In the genomic region with DNA sequence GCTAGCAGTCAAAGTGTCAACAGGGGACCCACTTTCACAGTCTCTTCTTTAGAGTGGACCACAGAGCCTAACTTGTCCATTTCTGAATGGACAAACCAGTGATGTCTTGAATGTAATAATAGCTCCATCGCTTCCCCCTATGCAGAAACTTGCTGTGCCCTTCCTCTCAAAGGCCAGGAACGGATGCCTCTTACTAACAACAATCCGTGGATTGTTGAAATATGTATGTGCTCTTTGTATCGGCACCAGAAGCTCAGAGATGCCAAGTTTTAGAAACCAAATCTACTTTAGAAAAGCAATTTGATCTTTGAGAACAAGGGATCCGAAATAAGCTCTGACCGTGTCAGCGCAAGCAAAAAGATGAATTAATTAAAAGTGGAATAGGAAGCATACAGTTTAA, we compare ENCODE assay signal across 15 cellular contexts.
DNase-seq lines count a peak whose midpoint lies in the region; TF ChIP-seq lines count a peak whose summit lies in the region.
"Had no signal": no experiment of that assay in that cellular context is flagged by ENCODE, and none has a peak within 500 bp of the region (broad histone marks: within the 10 kb centered on the region; RNA-seq: fewer than 3 reads in every experiment).

No MANE protein-coding gene starts in this region.

- DNase-seq in COLO829 (ENCODE audit: low spot score), result peak; percentile 56
- peak; percentile 12 for DNase-seq in medulla oblongata (ENCODE audit: extremely low spot score)
- DNase-seq in pons (ENCODE audit: low spot score), result peak; percentile 37
- no peak for DNase-seq in occipital lobe (lab: John Stamatoyannopoulos, UW)
- DNase-seq in DMS79 treated with DMSO at 0.1 percent for 48 hours (lab: John Stamatoyannopoulos, UW), result no peak
- no peak for DNase-seq in NCI-H1105 treated with DMSO at 0.1 percent for 48 hours (lab: John Stamatoyannopoulos, UW)
- DNase-seq: CD4-positive, CD25-positive, alpha-beta regulatory T cell; CD8-positive, alpha-beta T cell; DMS 273 treated with DMSO at 0.1 percent for 48 hours; DMS79; GF-D8; H9 had no signal

- TF ChIP-seq CTCF in brain (conservative IDR thresholded peaks at IDR 0.05), result no peak

- H3K36me3 Mint-ChIP-seq in brain, result no peaks in the 10 kb centered on the region
- H3K36me3 Mint-ChIP-seq: CD4-positive, CD25-positive, alpha-beta regulatory T cell; CD8-positive, alpha-beta T cell had no signal

- no peak overlapping the region for H3K4me3 Mint-ChIP-seq in brain
- H3K4me3 Mint-ChIP-seq: B cell; CD4-positive, CD25-positive, alpha-beta regulatory T cell; CD8-positive, alpha-beta T cell; GM23338; H9 had no signal

- H3K27ac Mint-ChIP-seq in brain, result peak overlapping the region in 3 of 5 experiments; percentile 14 to 27 (median 17)
- H3K27ac Mint-ChIP-seq: B cell; CD4-positive, CD25-positive, alpha-beta regulatory T cell; CD8-positive, alpha-beta T cell; GM23338; H9 had no signal

- peaks cover 3% of the 10 kb centered on the region for H3K27me3 Mint-ChIP-seq in brain

- H3K9me3 Mint-ChIP-seq in brain, result no peaks in the 10 kb centered on the region
- H3K9me3 Mint-ChIP-seq: CD8-positive, alpha-beta T cell; GM23338; H9 had no signal

- H3K4me1 Mint-ChIP-seq in brain, result peaks cover 28% of the 10 kb centered on the region
- H3K4me1 Mint-ChIP-seq: B cell; CD4-positive, CD25-positive, alpha-beta regulatory T cell; GM23338; H9 had no signal

Comparison
In these comparisons a context has a peak if more than half of its experiments do, and no peak if none do; other contexts are left out.
1. DNase-seq: peak in COLO829 (single experiment), medulla oblongata (single experiment) and pons (single experiment); none in occipital lobe (single experiment), DMS79 treated with DMSO at 0.1 percent for 48 hours (single experiment) and NCI-H1105 treated with DMSO at 0.1 percent for 48 hours (single experiment).